23 cellular contexts compared by ENCODE assay signal in genomic region chr4:67927251-67927650, GRCh38. TPM values are rescaled to one million over a fixed set of nuclear protein-coding genes. Genes with fewer than 3 reads are reported as not detected.
A peak's percentile ranks its signal among the peaks of the same experiment; 100 is the strongest.
DNase-seq lines count a peak whose midpoint lies in the region; ATAC-seq and TF ChIP-seq lines count a peak whose summit lies in the region.
"Had no signal": no experiment of that assay in that cellular context is flagged by ENCODE, and none has a peak within 500 bp of the region (broad histone marks: within the 10 kb centered on the region; RNA-seq: fewer than 3 reads in every experiment).

No MANE protein-coding gene starts in this region.

- peak overlapping the region in 1 of 2 experiments; percentile 98 for H3K14ac ChIP-seq in mesenchymal stem cell (ENCODE audit: low read length in 2 of 2)

- no peak overlapping the region for H2BK12ac ChIP-seq in mesenchymal stem cell (ENCODE audit: low read length in 2 of 2)

- H3K36me3 ChIP-seq in gastroesophageal sphincter (no peaks in the 10 kb centered on the region), upper lobe of right lung (no peaks in the 10 kb centered on the region), mesenchymal stem cell (ENCODE audit: control insufficient read depth in 1 of 2, insufficient read depth in 2 of 2, low read depth in 1 of 2, low read length in 2 of 2) (no peaks in the 10 kb centered on the region)

- no peak overlapping the region for H2BK5ac ChIP-seq in mesenchymal stem cell (ENCODE audit: low read depth, low read length, poor library complexity, severe bottlenecking)

- no CpG with 5 or more reads among the region's 3 CpGs for WGBS in gastroesophageal sphincter (ENCODE audit: low coverage in 1 of 2), 2 donors
- WGBS in mesenchymal stem cell = 90% methylated on average over 3 of the region's 3 CpGs

- no peak overlapping the region for H4K8ac ChIP-seq in mesenchymal stem cell (ENCODE audit: low read length)

- H3K18ac ChIP-seq in mesenchymal stem cell (ENCODE audit: low read depth in 1 of 2, low read length in 2 of 2) = peak overlapping the region in 1 of 2 experiments; percentile 52

- H3K9ac ChIP-seq in mesenchymal stem cell (ENCODE audit: low read length) = no peak overlapping the region

- no peak overlapping the region for H3K4me3 ChIP-seq in gastroesophageal sphincter
- H3K4me3 ChIP-seq in upper lobe of right lung = no peak overlapping the region
- no peak overlapping the region for H3K4me3 ChIP-seq in mesenchymal stem cell (ENCODE audit: insufficient read depth in 1 of 2, low read depth in 1 of 2, low read length in 2 of 2)
- H3K4me3 ChIP-seq: GM23338 had no signal

- H3K4ac ChIP-seq in mesenchymal stem cell (ENCODE audit: low read depth in 1 of 2, low read length in 2 of 2) = no peak overlapping the region

- H2BK15ac ChIP-seq in mesenchymal stem cell (ENCODE audit: low read depth, poor library complexity, severe bottlenecking) = no peak overlapping the region

- no peak for TF ChIP-seq POLR2A in gastroesophageal sphincter (IDR thresholded peaks at IDR 0.05)

- no peak for DNase-seq in epithelial cell of prostate (ENCODE audit: low read depth, low spot score)
- DNase-seq in posterior vena cava (ENCODE audit: low spot score) = peak; percentile 69
- DNase-seq in upper lobe of right lung = no peak
- no peak for DNase-seq in activated CD8-positive, alpha-beta memory T cell treated with anti-CD3 and anti-CD28 coated beads for 24 hours
- no peak for DNase-seq in mesenchymal stem cell
- DNase-seq: C1 segment of cervical spinal cord, Calu3, COR-L47, DMS53, DMS79 treated with DMSO at 0.1 percent for 48 hours, H9 had no signal

- intact Hi-C loops in posterior vena cava (cut with DNase I) = no loop called here
- intact Hi-C loops in upper lobe of right lung (cut with DNase I) = no loop called here

- H3K4me1 ChIP-seq in gastroesophageal sphincter (no peaks in the 10 kb centered on the region), upper lobe of right lung (no peaks in the 10 kb centered on the region), mesenchymal stem cell (ENCODE audit: control insufficient read depth, insufficient read depth, low read depth, low read length) (peaks cover 4% of the 10 kb centered on the region)

- no peak overlapping the region for H2AFZ ChIP-seq in mesenchymal stem cell (ENCODE audit: low read depth, low read length)
- H2AFZ ChIP-seq: GM23338 had no signal

- no peak overlapping the region for H4K91ac ChIP-seq in mesenchymal stem cell (ENCODE audit: low read length)

- no peak overlapping the region for H3K23ac ChIP-seq in mesenchymal stem cell (ENCODE audit: low read length in 2 of 2)

- peak overlapping the region; percentile 86 for H3K27ac ChIP-seq in epithelial cell of prostate
- no peak overlapping the region for H3K27ac ChIP-seq in gastroesophageal sphincter
- H3K27ac ChIP-seq in upper lobe of right lung = no peak overlapping the region
- no peak overlapping the region for H3K27ac ChIP-seq in mesenchymal stem cell (ENCODE audit: low read length, poor library complexity, severe bottlenecking)

- H3K9me3 ChIP-seq in gastroesophageal sphincter (no peaks in the 10 kb centered on the region), upper lobe of right lung (no peaks in the 10 kb centered on the region), mesenchymal stem cell (ENCODE audit: control insufficient read depth, low read length) (no peaks in the 10 kb centered on the region)

- H3K4me2 ChIP-seq in mesenchymal stem cell (ENCODE audit: low read length, poor library complexity, severe bottlenecking) = no peak overlapping the region
- H3K4me2 ChIP-seq: GM23338 had no signal

- H2AK5ac ChIP-seq in mesenchymal stem cell (ENCODE audit: low read length, severe bottlenecking) = no peak overlapping the region

- ATAC-seq in gastroesophageal sphincter (peak; percentile 39), upper lobe of right lung (peak; percentile 24), HG02870 (IDR thresholded peaks at IDR 0.05; ENCODE audit: unreplicated experiment) (no peak), HG02588 (IDR thresholded peaks at IDR 0.05; ENCODE audit: unreplicated experiment) (no peak)
- ATAC-seq: GM23338, HCT116 had no signal

- TF ChIP-seq CTCF in gastroesophageal sphincter (IDR thresholded peaks at IDR 0.05) (no peak), upper lobe of right lung (IDR thresholded peaks at IDR 0.05) (no peak)

- no peak for TF ChIP-seq EP300 in gastroesophageal sphincter (IDR thresholded peaks at IDR 0.05)

- no peak overlapping the region for H2BK120ac ChIP-seq in mesenchymal stem cell (ENCODE audit: low read depth, low read length)

- H3K27me3 ChIP-seq in gastroesophageal sphincter (no peaks in the 10 kb centered on the region), upper lobe of right lung (no peaks in the 10 kb centered on the region), mesenchymal stem cell (ENCODE audit: control insufficient read depth in 1 of 2, insufficient read depth in 1 of 2, low read length in 2 of 2) (no peaks in the 10 kb centered on the region)

- H3K79me1 ChIP-seq in mesenchymal stem cell (replicated peaks; ENCODE audit: low read length, poor library complexity, severe bottlenecking) = no peaks in the 10 kb centered on the region

RNA-seq across cellular contexts. Expression of gene TMPRSS11A, which starts 36.0 kb away (rescaled TPM):
- total RNA-seq in gastroesophageal sphincter = 1 to 10 TPM in 1 of 4 donors, under 1 TPM in 2, not detected in 1; 0.13 to 8.5 (median 0.78) TPM
- not detected for total RNA-seq in posterior vena cava
- total RNA-seq in upper lobe of right lung = not detected
- polyA plus RNA-seq in mesenchymal stem cell (2013, experiment 1 of 2) = 0.03 TPM
- not detected for polyA plus RNA-seq in mesenchymal stem cell (2013, experiment 2 of 2)
- total RNA-seq: A172; A673; Calu3; CD4-positive, alpha-beta memory T cell; Daoy; G401; GM23338; H4; H9 had no signal
- polyA plus RNA-seq: BJ; CD4-positive, alpha-beta memory T cell; GM23338 had no signal

RNA-seq across cellular contexts. Expression of gene TMPRSS11D, which starts 43.4 kb away (rescaled TPM):
- total RNA-seq in gastroesophageal sphincter (10 to 100 TPM in 1 of 4 donors, 1 to 10 TPM in 1, under 1 TPM in 2; 0.27 to 17.6 (median 1.2) TPM), posterior vena cava (not detected), upper lobe of right lung (not detected)
- polyA plus RNA-seq in mesenchymal stem cell (2013, experiment 1 of 2) = not detected
- polyA plus RNA-seq in mesenchymal stem cell (2013, experiment 2 of 2) = not detected
- total RNA-seq: A172; A673; Calu3; CD4-positive, alpha-beta memory T cell; Daoy; G401; GM23338; H9 had no signal
- polyA plus RNA-seq: BJ; CD4-positive, alpha-beta memory T cell; GM23338 had no signal

Comparison
In these comparisons a context has a peak if more than half of its experiments do, and no peak if none do; other contexts are left out.
1. ATAC-seq: peak in gastroesophageal sphincter (single experiment) and upper lobe of right lung (single experiment); none in HG02870 (single experiment) and HG02588 (single experiment).